ENCODE assay signal across 15 cellular contexts in genomic region chr2:221205103-221205502, GRCh38.
DNase-seq lines count a peak whose midpoint lies in the region; ATAC-seq, FAIRE-seq and TF ChIP-seq lines count a peak whose summit lies in the region.
"Had no signal": no experiment of that assay in that cellular context is flagged by ENCODE, and none has a peak within 500 bp of the region (broad histone marks: within the 10 kb centered on the region; RNA-seq: fewer than 3 reads in every experiment).

No MANE protein-coding gene starts in this region.

- DNase-seq in NCI-H1436 treated with DMSO at 0.1 percent for 48 hours (lab: John Stamatoyannopoulos, UW) (peak; percentile 17), NCI-H1436 (lab: John Stamatoyannopoulos, UW) (no peak), NCI-H146 (lab: John Stamatoyannopoulos, UW) (peak; percentile 51), NCI-H446 treated with DMSO at 0.1 percent for 48 hours (lab: John Stamatoyannopoulos, UW) (peak; percentile 94), WERI-Rb-1 (no peak), GM12892 (ENCODE audit: insufficient read length) (no peak), HuH-7.5 (ENCODE audit: low spot score) (no peak)
- DNase-seq: activated CD4-positive, alpha-beta T cell treated with anti-CD3 and anti-CD28 coated beads, Interleukin-2, amount 50 U/mL, for 48 hours; activated naive CD4-positive, alpha-beta T cell treated with anti-CD3 and anti-CD28 coated beads, Interleukin-2, amount 10 ng/mL, durations not matched to agents 7 days and 5 days; GM23248; right cardiac atrium; stimulated activated naive CD4-positive, alpha-beta T cell treated with Interleukin-2 at 50 U/mL for 16 hours; transverse colon had no signal

- peak overlapping the region; percentile 31 for H3K27ac ChIP-seq in WERI-Rb-1
- H3K27ac ChIP-seq: GM23248 had no signal

- no peaks in the 10 kb centered on the region for H3K27me3 ChIP-seq in WERI-Rb-1 (ENCODE audit: insufficient read depth, low read depth, severe bottlenecking)
- H3K27me3 ChIP-seq: transverse colon had no signal

- no peak overlapping the region for H3K4me3 ChIP-seq in WERI-Rb-1 (ENCODE audit: low read depth, low read length)
- H3K4me3 ChIP-seq: GM23248, transverse colon had no signal

- no peak for TF ChIP-seq POLR2A in GM12892 (IDR thresholded peaks at IDR 0.05; ENCODE audit: low read depth, low read length)

- H3K36me3 ChIP-seq in WERI-Rb-1, result no peaks in the 10 kb centered on the region
- H3K36me3 ChIP-seq: transverse colon had no signal

- TF ChIP-seq CTCF in WERI-Rb-1 (IDR thresholded peaks at IDR 0.05; ENCODE audit: low read depth, low read length), result no peak

- FAIRE-seq in GM12892 (lab: Jason Lieb, UNC), result no peak
- FAIRE-seq: islet of Langerhans had no signal

- ATAC-seq in HG03565 (IDR thresholded peaks at IDR 0.05; ENCODE audit: unreplicated experiment), result no peak
- ATAC-seq: right cardiac atrium had no signal

- H3K9me3 ChIP-seq in WERI-Rb-1 (ENCODE audit: severe bottlenecking), result no peaks in the 10 kb centered on the region
- H3K9me3 ChIP-seq: transverse colon had no signal

Comparison
In these comparisons a context has a peak if more than half of its experiments do, and no peak if none do; other contexts are left out.
1. DNase-seq: peak in NCI-H1436 treated with DMSO at 0.1 percent for 48 hours (single experiment), NCI-H146 (single experiment) and NCI-H446 treated with DMSO at 0.1 percent for 48 hours (single experiment); none in NCI-H1436 (single experiment), WERI-Rb-1 (single experiment), GM12892 (single experiment) and HuH-7.5 (single experiment).